In the genomic region with DNA sequence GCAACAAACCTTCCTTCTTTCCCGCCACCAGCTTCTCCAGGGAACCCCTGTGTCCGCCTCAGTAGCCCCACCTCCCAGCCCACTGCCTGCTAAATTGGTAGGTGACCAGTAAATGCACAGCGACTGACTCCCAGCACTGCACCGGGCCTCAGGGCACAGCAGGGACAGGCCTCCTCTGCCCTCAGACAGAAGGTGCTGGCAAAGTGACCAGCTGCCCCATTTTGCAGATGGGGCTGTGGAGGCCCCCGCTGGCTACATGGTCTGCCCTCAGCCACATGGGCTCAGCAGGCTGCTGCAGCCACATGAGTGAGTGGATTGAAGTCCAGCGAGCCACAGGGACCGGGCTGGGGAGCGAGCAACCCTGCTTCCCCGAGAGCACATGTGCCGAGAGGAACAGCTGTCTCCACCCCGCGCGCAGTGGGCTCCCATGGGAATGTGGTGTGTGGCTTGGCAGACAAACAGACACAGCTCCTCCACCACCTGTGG, we compare ENCODE assay signal across 16 cellular contexts. TPM values are rescaled to one million over a fixed set of nuclear protein-coding genes. Genes with fewer than 3 reads are reported as not detected.
A peak's percentile ranks its signal among the peaks of the same experiment; 100 is the strongest.
DNase-seq lines count a peak whose midpoint lies in the region; TF ChIP-seq lines count a peak whose summit lies in the region.
"Had no signal": no experiment of that assay in that cellular context is flagged by ENCODE, and none has a peak within 500 bp of the region (broad histone marks: within the 10 kb centered on the region; RNA-seq: fewer than 3 reads in every experiment).

No MANE protein-coding gene starts in this region.

- H3K4me2 ChIP-seq in OCI-LY3 (ENCODE audit: low read length) = no peak overlapping the region
- H3K4me2 ChIP-seq in SK-N-SH = no peak overlapping the region
- H3K4me2 ChIP-seq: KMS-11 had no signal

- DNase-seq in H7 = peak; percentile 34
- DNase-seq in iPS-NIHi7 (ENCODE audit: extremely low spot score) = peak; percentile 5
- DNase-seq in stomach = peak; percentile 24
- DNase-seq in T1000 (lab: John Stamatoyannopoulos, UW) = no peak
- no peak for DNase-seq in transverse colon
- DNase-seq in NCI-H146 treated with DMSO at 0.1 percent for 48 hours (lab: John Stamatoyannopoulos, UW; ENCODE audit: unreplicated experiment) = no peak
- no peak for DNase-seq in SK-N-SH
- DNase-seq: body of pancreas; CD4-positive, CD25-positive, alpha-beta regulatory T cell; NCI-H1436; NCI-H510A treated with DMSO at 0.1 percent for 48 hours; thyroid gland had no signal

- no peaks in the 10 kb centered on the region for H3K9me3 ChIP-seq in OCI-LY3 (ENCODE audit: insufficient read depth, low read length)
- H3K9me3 ChIP-seq in stomach = no peaks in the 10 kb centered on the region
- H3K9me3 ChIP-seq in transverse colon = no peaks in the 10 kb centered on the region
- no peaks in the 10 kb centered on the region for H3K9me3 ChIP-seq in SK-N-SH
- H3K9me3 ChIP-seq: body of pancreas, thyroid gland had no signal

- TF ChIP-seq EP300 in stomach (IDR thresholded peaks at IDR 0.05) (no peak), transverse colon (IDR thresholded peaks at IDR 0.05; ENCODE audit: low read depth) (no peak), SK-N-SH (IDR thresholded peaks at IDR 0.05; ENCODE audit: borderline replicate concordance in 1 of 2, low read depth in 1 of 2, low read length in 1 of 2) (no peak)

- no peak for TF ChIP-seq RAD21 in SK-N-SH (IDR thresholded peaks at IDR 0.05; ENCODE audit: low read length)

- in situ Hi-C loops in transverse colon (cut with MboI; ENCODE audit: low pct_ligation_motif_present in 1 of 4, low pct_unique_long_range_greater_than_20kb in 1 of 4, low sequenced_read_pairs in 3 of 4) = loop anchor here in 3 of 4 donors (10.0 to 25.0 kb wide), 2 partner anchors 201 to 203 kb away; no protein-coding TSS in a partner anchor

- H3K9ac ChIP-seq in OCI-LY3 (ENCODE audit: low read length) = no peak overlapping the region
- H3K9ac ChIP-seq in SK-N-SH = no peak overlapping the region
- H3K9ac ChIP-seq: KMS-11 had no signal

- CTCF ChIA-PET in SK-N-SH (lab: Yijun Ruan, JAX) = interaction anchor here (1.4 to 2.8 kb wide), 2 partner anchors 9 to 393 kb away, joined by 3 to 26 read pairs; no protein-coding TSS in a partner anchor

- no peaks in the 10 kb centered on the region for H3K36me3 ChIP-seq in H7 (replicated peaks; ENCODE audit: control insufficient read depth, insufficient read depth, low read length)
- no peaks in the 10 kb centered on the region for H3K36me3 ChIP-seq in OCI-LY3 (replicated peaks; ENCODE audit: low read depth, low read length)
- no peaks in the 10 kb centered on the region for H3K36me3 ChIP-seq in stomach
- H3K36me3 ChIP-seq in transverse colon = no peaks in the 10 kb centered on the region
- H3K36me3 ChIP-seq in SK-N-SH (replicated peaks in 1 of 2; ENCODE audit: control insufficient read depth in 1 of 2, insufficient read depth in 2 of 2, low read length in 1 of 2) = no peaks in the 10 kb centered on the region
- H3K36me3 ChIP-seq: thyroid gland had no signal

- H2AFZ ChIP-seq in OCI-LY3 (ENCODE audit: low read depth, low read length) (0 out of 2 replicates have a peak overlapping the region, but pooled peaks have one; percentile 46), SK-N-SH (ENCODE audit: low read depth) (no peak overlapping the region)

- 73 to 88% (median 85%) methylated on average over 8 to 13 of the region's 13 CpGs for WGBS in stomach, 5 donors
- WGBS in transverse colon (ENCODE audit: low coverage in 1 of 2), 2 donors = 77% methylated on average over 13 of the region's 13 CpGs; no CpG with 5 or more reads in 1 of the 2 donors
- WGBS in SK-N-SH (ENCODE audit: low lambda C conversion rate) = no CpG with 5 or more reads among the region's 13 CpGs

- intact Hi-C loops in stomach (cut with DNase I; ENCODE audit: low total_unique reads) (no loop called here), transverse colon (cut with DNase I; ENCODE audit: low total_unique reads) (no loop called here)

- TF ChIP-seq CTCF in OCI-LY3 (IDR thresholded peaks at IDR 0.05; ENCODE audit: low read depth, low read length) (no peak), stomach (IDR thresholded peaks at IDR 0.05) (no peak), transverse colon (IDR thresholded peaks at IDR 0.05) (no peak), SK-N-SH (IDR thresholded peaks at IDR 0.05) (no peak)

- no peaks in the 10 kb centered on the region for H3K9me2 ChIP-seq in SK-N-SH

- H3K27me3 ChIP-seq in H7 (ENCODE audit: control insufficient read depth, insufficient read depth, low read length) (peaks cover 2% of the 10 kb centered on the region; the same call in 1 of the 2 replicates), OCI-LY3 (ENCODE audit: low read depth, low read length) (no peaks in the 10 kb centered on the region; the same call in 1 of the 2 replicates), stomach (peaks cover 0 to 12% (median 0%) of the 10 kb centered on the region in 3 donors), transverse colon (peaks cover 8% of the 10 kb centered on the region), SK-N-SH (ENCODE audit: insufficient read depth) (peaks cover 3% of the 10 kb centered on the region)
- H3K27me3 ChIP-seq: body of pancreas, thyroid gland had no signal

- no peak overlapping the region for H3K4me3 ChIP-seq in H7 (ENCODE audit: insufficient read depth, low read depth, low read length)
- H3K4me3 ChIP-seq in OCI-LY3 (ENCODE audit: low read length) = no peak overlapping the region
- H3K4me3 ChIP-seq in stomach = no peak overlapping the region
- no peak overlapping the region for H3K4me3 ChIP-seq in transverse colon
- H3K4me3 ChIP-seq in SK-N-SH (ENCODE audit: low read depth in 2 of 2, low read length in 1 of 2) = no peak overlapping the region
- H3K4me3 ChIP-seq: body of pancreas, thyroid gland had no signal

- no peaks in the 10 kb centered on the region for H3K4me1 ChIP-seq in OCI-LY3 (ENCODE audit: low read length)
- H3K4me1 ChIP-seq in stomach = peaks cover 0 to 5% (median 0%) of the 10 kb centered on the region in 4 donors
- H3K4me1 ChIP-seq in transverse colon = no peaks in the 10 kb centered on the region
- no peaks in the 10 kb centered on the region; a peak in 1 of 4 replicates for H3K4me1 ChIP-seq in SK-N-SH (ENCODE audit: control insufficient read depth in 1 of 2, insufficient read depth in 2 of 2, low read depth in 1 of 2, low read length in 1 of 2)
- H3K4me1 ChIP-seq: body of pancreas, thyroid gland had no signal

- no peak for TF ChIP-seq POLR2A in stomach (IDR thresholded peaks at IDR 0.05)
- TF ChIP-seq POLR2A in transverse colon (IDR thresholded peaks at IDR 0.05) = no peak

- H3K79me2 ChIP-seq in OCI-LY3 (ENCODE audit: low read length) (no peaks in the 10 kb centered on the region), SK-N-SH (ENCODE audit: insufficient read depth) (no peaks in the 10 kb centered on the region)

- POLR2A ChIA-PET in SK-N-SH (lab: Yijun Ruan, JAX) = no interaction called here

- H4K20me1 ChIP-seq in OCI-LY3 (ENCODE audit: insufficient read depth, low read length) (no peaks in the 10 kb centered on the region), SK-N-SH (ENCODE audit: insufficient read depth) (no peaks in the 10 kb centered on the region)

- no peaks in the 10 kb centered on the region for H3F3A ChIP-seq in SK-N-SH (replicated peaks; ENCODE audit: insufficient read depth)

- H3K27ac ChIP-seq in OCI-LY3 (ENCODE audit: low read length) (no peak overlapping the region), stomach (no peak overlapping the region), transverse colon (no peak overlapping the region), SK-N-SH (ENCODE audit: low read depth in 2 of 2, low read length in 1 of 2) (no peak overlapping the region)
- H3K27ac ChIP-seq: body of pancreas, KMS-11, thyroid gland had no signal

TF ChIP-seq in SK-N-SH, 30 proteins besides CTCF, POLR2A, EP300 and RAD21:
- TF ChIP-seq JUND (IDR thresholded peaks at IDR 0.05) = no peak
- TF ChIP-seq RCOR1 (IDR thresholded peaks at IDR 0.05; ENCODE audit: low read length) = no peak
- TF ChIP-seq TEAD4 (IDR thresholded peaks at IDR 0.05; ENCODE audit: borderline replicate concordance, insufficient read depth) = no peak

RNA-seq across cellular contexts. Expression of gene NPPC, which starts 7.8 kb away (rescaled TPM):
- total RNA-seq in H7 (2014; rRNA removed; shearing (Covaris generic)) = 0.18 and 1.1 TPM in 2 replicates
- total RNA-seq in stomach (1 to 10 TPM in 1 of 5 donors, not detected in 4; 2.9 TPM), transverse colon (10 to 100 TPM in 1 of 4 donors, under 1 TPM in 1, not detected in 2; 0.68 to 90.4 TPM)
- polyA plus RNA-seq in stomach (1 to 10 TPM in 1 of 3 donors, not detected in 2; 4.0 TPM), SK-N-SH (2012; rRNA removed) (not detected in 2 replicates)
- not detected in 2 replicates for polyA plus RNA-seq in SK-N-SH (2012; cell fraction: cytosol; rRNA removed)
- 0.11 and 0.17 TPM in 2 replicates for polyA plus RNA-seq in SK-N-SH (2012; cell fraction: nucleus; rRNA removed)
- total RNA-seq: CD4-positive, CD25-positive, alpha-beta regulatory T cell; epithelial cell of proximal tubule; T-helper 1 cell treated with Interleukin-12 subunit alpha and Interleukin-12 subunit beta and Interleukin-4 antibody, amounts not matched to agents 30 ng/mL and 1 ng/mL, for 36 hours; thyroid gland had no signal
- polyA plus RNA-seq: CD4-positive, CD25-positive, alpha-beta regulatory T cell had no signal

RNA-seq across cellular contexts. Expression of gene DIS3L2, which starts 27.6 kb away (rescaled TPM):
- total RNA-seq in H7 (2014; rRNA removed; shearing (Covaris generic)) = 22.7 and 26.5 TPM in 2 replicates
- total RNA-seq in stomach (100 to 1,000 TPM in 1 of 5 donors, 10 to 100 TPM in 4; 17.7 to 124 (median 51.8) TPM), transverse colon (10 to 100 TPM; 24.7 to 99.9 (median 51.2) TPM)
- polyA plus RNA-seq in stomach (10 to 100 TPM; 10.4 to 17.2 (median 13.5) TPM), SK-N-SH (2012; rRNA removed) (16.4 and 17.9 TPM in 2 replicates)
- 7.1 and 10.7 TPM in 2 replicates for polyA plus RNA-seq in SK-N-SH (2012; cell fraction: cytosol; rRNA removed)
- polyA plus RNA-seq in SK-N-SH (2012; cell fraction: nucleus; rRNA removed) = 48.6 and 53.9 TPM in 2 replicates

Comparison
In these comparisons a context has a peak if more than half of its experiments do, and no peak if none do; other contexts are left out.
1. DNase-seq: peak in H7 (single experiment), iPS-NIHi7 (single experiment) and stomach (single experiment); none in T1000 (single experiment), transverse colon (single experiment), NCI-H146 treated with DMSO at 0.1 percent for 48 hours (single experiment) and SK-N-SH (single experiment).